ENCODE assay signal across 11 cellular contexts in genomic region chr5:180142824-180143610, GRCh38.
"Had no signal": no experiment of that assay in that cellular context is flagged by ENCODE, and none has a peak within 500 bp of the region (broad histone marks: within the 10 kb centered on the region; RNA-seq: fewer than 3 reads in every experiment).

No MANE protein-coding gene starts in this region.

- H3K4me1 Mint-ChIP-seq: activated naive CD4-positive, alpha-beta T cell treated with anti-CD3 and anti-CD28 coated beads, Interleukin-2, amount 10 ng/mL, durations not matched to agents 7 days and 5 days; stimulated activated memory B cell treated with anti-CD40 and anti-IgM and Interleukin-4, amounts not matched to agents 10 μg/mL and 1 μg/mL and 100 μg/mL, for 72 hours had no signal

- H3K4me1 ChIP-seq: esophagus squamous epithelium had no signal

- H3K4me3 Mint-ChIP-seq: activated CD8-positive, alpha-beta T cell treated with anti-CD3 and anti-CD28 coated beads, Interleukin-2, amount 10 ng/mL, durations not matched to agents 7 days and 5 days; activated naive CD4-positive, alpha-beta T cell treated with anti-CD3 and anti-CD28 coated beads, Interleukin-2, amount 10 ng/mL, durations not matched to agents 7 days and 5 days; stimulated activated memory B cell treated with anti-CD40 and anti-IgM and Interleukin-4, amounts not matched to agents 10 μg/mL and 1 μg/mL and 100 μg/mL, for 72 hours had no signal

- H3K4me3 ChIP-seq: esophagus squamous epithelium had no signal

- DNase-seq: activated CD4-positive, alpha-beta T cell treated with anti-CD3 and anti-CD28 coated beads for 4 hours; activated CD8-positive, alpha-beta T cell treated with anti-CD3 and anti-CD28 coated beads, Interleukin-2, amount 10 ng/mL, durations not matched to agents 7 days and 5 days; activated naive CD4-positive, alpha-beta T cell treated with anti-CD3 and anti-CD28 coated beads, Interleukin-2, amount 10 ng/mL, durations not matched to agents 7 days and 5 days; brain microvascular endothelial cell; esophagus squamous epithelium; foreskin fibroblast; right cardiac atrium; T-helper 1 cell; trophoblast cell; WERI-Rb-1 had no signal

- H3K36me3 ChIP-seq: brain microvascular endothelial cell, esophagus squamous epithelium, WERI-Rb-1 had no signal

- H3K36me3 Mint-ChIP-seq: activated naive CD4-positive, alpha-beta T cell treated with anti-CD3 and anti-CD28 coated beads, Interleukin-2, amount 10 ng/mL, durations not matched to agents 7 days and 5 days had no signal

- H3K27me3 ChIP-seq: brain microvascular endothelial cell had no signal

- H3K27ac Mint-ChIP-seq: activated CD8-positive, alpha-beta T cell treated with anti-CD3 and anti-CD28 coated beads, Interleukin-2, amount 10 ng/mL, durations not matched to agents 7 days and 5 days; activated naive CD4-positive, alpha-beta T cell treated with anti-CD3 and anti-CD28 coated beads, Interleukin-2, amount 10 ng/mL, durations not matched to agents 7 days and 5 days; stimulated activated memory B cell treated with anti-CD40 and anti-IgM and Interleukin-4, amounts not matched to agents 10 μg/mL and 1 μg/mL and 100 μg/mL, for 72 hours had no signal

- H3K27ac ChIP-seq: brain microvascular endothelial cell, esophagus squamous epithelium, WERI-Rb-1 had no signal
